In the genomic region with DNA sequence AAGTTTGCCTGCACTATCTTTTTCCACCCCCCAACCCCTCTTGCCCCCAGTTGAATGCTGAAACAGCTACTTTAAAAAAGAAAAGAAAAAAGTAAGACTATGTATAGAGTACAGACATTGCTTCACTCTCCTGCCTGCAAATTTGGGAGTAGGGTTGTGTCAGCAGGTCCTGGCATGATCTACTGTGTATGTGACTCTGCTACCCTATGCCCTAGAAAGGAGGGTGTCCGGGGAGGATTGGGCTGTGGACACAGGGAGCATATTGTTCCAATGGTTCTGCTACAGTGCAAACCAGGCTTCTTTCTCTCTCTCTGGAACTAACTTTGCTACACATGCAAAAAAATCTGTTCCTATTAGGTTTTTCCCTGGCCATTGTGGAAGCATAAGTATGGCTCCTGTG, we compare ENCODE assay signal across 15 cellular contexts.
"Had no signal": no experiment of that assay in that cellular context is flagged by ENCODE, and none has a peak within 500 bp of the region (broad histone marks: within the 10 kb centered on the region; RNA-seq: fewer than 3 reads in every experiment).

No MANE protein-coding gene starts in this region.

- H3K4me1 ChIP-seq: gastroesophageal sphincter, prostate gland, right lobe of liver, uterus had no signal

- H3K9me3 Mint-ChIP-seq: activated CD4-positive, alpha-beta memory T cell treated with anti-CD3 and anti-CD28 coated beads for 36 hours; activated naive CD4-positive, alpha-beta T cell treated with anti-CD3 and anti-CD28 coated beads for 36 hours; activated T-helper 2 cell treated with anti-CD3 and anti-CD28 coated beads, Interferon-gamma antibody, Interleukin-2, Interleukin-4, amounts not matched to agents 10 μg/mL and 5 μg/mL and 100 μg/mL, durations not matched to agents 14 hours and 24 hours and 36 hours; central memory CD8-positive, alpha-beta T cell had no signal

- H3K4me2 ChIP-seq: hepatocyte had no signal

- H3K27ac Mint-ChIP-seq: activated CD4-positive, alpha-beta memory T cell treated with anti-CD3 and anti-CD28 coated beads for 36 hours; activated CD8-positive, alpha-beta memory T cell treated with anti-CD3 and anti-CD28 coated beads, Interleukin-2, amount 10 ng/mL, durations not matched to agents 7 days and 5 days; activated naive CD4-positive, alpha-beta T cell treated with anti-CD3 and anti-CD28 coated beads for 36 hours; activated T-helper 2 cell treated with anti-CD3 and anti-CD28 coated beads, Interferon-gamma antibody, Interleukin-2, Interleukin-4, amounts not matched to agents 10 μg/mL and 5 μg/mL and 100 μg/mL, durations not matched to agents 14 hours and 24 hours and 36 hours; dendritic cell treated with granulocyte-macrophage colony-stimulating factor and Interleukin-4, amounts not matched to agents 40 ng/mL and 50 ng/mL, for 4 days had no signal

- H3K79me2 ChIP-seq: hepatocyte had no signal

- H3K27me3 Mint-ChIP-seq: central memory CD8-positive, alpha-beta T cell; dendritic cell treated with granulocyte-macrophage colony-stimulating factor and Interleukin-4, amounts not matched to agents 40 ng/mL and 50 ng/mL, for 4 days had no signal

- DNase-seq: activated CD4-positive, alpha-beta memory T cell treated with anti-CD3 and anti-CD28 coated beads for 36 hours; activated CD8-positive, alpha-beta memory T cell treated with anti-CD3 and anti-CD28 coated beads, Interleukin-2, amount 10 ng/mL, durations not matched to agents 7 days and 5 days; activated naive CD4-positive, alpha-beta T cell treated with anti-CD3 and anti-CD28 coated beads for 36 hours; activated T-cell treated with anti-CD3 and anti-CD28 coated beads, Interleukin-2, amount 50 U/mL, for 1 hour; effector memory CD4-positive, alpha-beta T cell; right lobe of liver; stimulated activated naive CD8-positive, alpha-beta T cell treated with anti-CD3 and anti-CD28 coated beads, Interleukin-15, Interleukin-2, amounts not matched to agents 100 U/mL and 50 U/mL, for 24 hours; uterus had no signal

- H3K27me3 ChIP-seq: right lobe of liver had no signal

- H3K36me3 ChIP-seq: gastroesophageal sphincter, prostate gland, right lobe of liver, suprapubic skin, uterus had no signal

- H3K4me3 Mint-ChIP-seq: activated CD4-positive, alpha-beta memory T cell treated with anti-CD3 and anti-CD28 coated beads for 36 hours; activated CD8-positive, alpha-beta memory T cell treated with anti-CD3 and anti-CD28 coated beads, Interleukin-2, amount 10 ng/mL, durations not matched to agents 7 days and 5 days; activated naive CD4-positive, alpha-beta T cell treated with anti-CD3 and anti-CD28 coated beads for 36 hours; central memory CD8-positive, alpha-beta T cell; dendritic cell treated with granulocyte-macrophage colony-stimulating factor and Interleukin-4, amounts not matched to agents 40 ng/mL and 50 ng/mL, for 4 days had no signal

- H2AFZ ChIP-seq: hepatocyte had no signal

- H3K9me3 ChIP-seq: gastroesophageal sphincter, prostate gland, right lobe of liver, suprapubic skin, uterus had no signal

- H3K36me3 Mint-ChIP-seq: activated CD4-positive, alpha-beta memory T cell treated with anti-CD3 and anti-CD28 coated beads for 36 hours; activated CD8-positive, alpha-beta memory T cell treated with anti-CD3 and anti-CD28 coated beads, Interleukin-2, amount 10 ng/mL, durations not matched to agents 7 days and 5 days had no signal

- H3K27ac ChIP-seq: gastroesophageal sphincter, hepatocyte, prostate gland, right lobe of liver, suprapubic skin, uterus had no signal

- ATAC-seq: activated CD8-positive, alpha-beta memory T cell treated with anti-CD3 and anti-CD28 coated beads, Interleukin-2, amount 10 ng/mL, durations not matched to agents 7 days and 5 days; gastroesophageal sphincter; right lobe of liver; stimulated activated naive CD8-positive, alpha-beta T cell treated with anti-CD3 and anti-CD28 coated beads, Interleukin-15, Interleukin-2, amounts not matched to agents 100 U/mL and 50 U/mL, for 24 hours had no signal

- H3K4me1 Mint-ChIP-seq: activated CD8-positive, alpha-beta memory T cell treated with anti-CD3 and anti-CD28 coated beads, Interleukin-2, amount 10 ng/mL, durations not matched to agents 7 days and 5 days had no signal

- H3K4me3 ChIP-seq: gastroesophageal sphincter, hepatocyte, prostate gland, right lobe of liver, suprapubic skin, uterus had no signal
